Comparison of ENCODE assay signal across 21 cellular contexts in the genomic region with DNA sequence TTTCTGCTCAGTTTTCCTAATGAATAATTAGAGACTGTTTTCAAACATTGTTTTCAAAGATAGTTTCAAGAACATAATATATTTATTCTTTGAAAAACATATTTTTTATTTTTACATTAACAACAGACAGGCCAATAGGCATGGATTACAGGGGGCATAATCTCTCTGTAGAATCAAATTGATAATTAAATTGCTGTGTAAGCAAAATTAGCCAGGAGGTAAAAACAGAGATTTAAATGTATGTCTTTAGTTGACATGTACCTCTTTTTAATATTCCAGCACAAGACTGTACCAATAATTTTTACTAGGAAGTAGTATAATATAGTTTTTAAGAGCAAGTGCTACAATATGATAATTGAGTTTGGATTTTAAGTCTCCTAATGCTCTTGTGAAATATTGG.
"Had no signal": no experiment of that assay in that cellular context is flagged by ENCODE, and none has a peak within 500 bp of the region (broad histone marks: within the 10 kb centered on the region; RNA-seq: fewer than 3 reads in every experiment).

No MANE protein-coding gene starts in this region.

- H3K9me3 ChIP-seq: MG63 had no signal

- H3K27me3 ChIP-seq: MG63 had no signal

- H3K4me3 ChIP-seq: MG63 had no signal

- H3K36me3 ChIP-seq: MG63 had no signal

- ATAC-seq: Panc1, PC-3, SK-N-SH treated with all-trans-retinoic acid at 6 μM for 48 hours, T-helper 17 cell had no signal

- H3K27ac ChIP-seq: RWPE1 had no signal

- DNase-seq: Karpas-422, KG1, MG63, NCI-H1092, NCI-H1436, NCI-H187, NCI-H2029, NCI-H2081 treated with DMSO at 0.1 percent for 48 hours, NCI-H2171, NCI-H226, NCI-H446, NCI-H510A, NCI-H69, NCI-H774, PC-3, SHP77, T-helper 1 cell, T-helper 17 cell had no signal
